Comparison of ENCODE assay signal across 1 cellular context in genomic region chr4:8181844-8182243, GRCh38.
TF ChIP-seq lines count a peak whose summit lies in the region.

No MANE protein-coding gene starts in this region.

TF ChIP-seq in HepG2, 621 proteins besides CTCF, POLR2A, EP300 and RAD21:
- no peak for TF ChIP-seq DPF2 (CRISPR knock-in tag; IDR thresholded peaks at IDR 0.05; ENCODE audit: borderline replicate concordance, low read depth)
- TF ChIP-seq NPAS2 (CRISPR knock-in tag; IDR thresholded peaks at IDR 0.05; ENCODE audit: borderline replicate concordance), result no peak
- no peak for TF ChIP-seq SETDB1 (CRISPR knock-in tag; IDR thresholded peaks at IDR 0.05; ENCODE audit: borderline replicate concordance)
- TF ChIP-seq ZNF549 (CRISPR knock-in tag; IDR thresholded peaks at IDR 0.05), result no peak
- no peak for TF ChIP-seq ZBTB37 (CRISPR knock-in tag; IDR thresholded peaks at IDR 0.05)
- TF ChIP-seq CCAR2 (optimal IDR thresholded peaks at IDR 0.05; ENCODE audit: low read depth, low read length), result no peak
- TF ChIP-seq EZH2 (conservative IDR thresholded peaks at IDR 0.05; ENCODE audit: low read depth, low read length), result no peak
- TF ChIP-seq PRDM15 (CRISPR knock-in tag; IDR thresholded peaks at IDR 0.05), result no peak
- no peak for TF ChIP-seq HNF4A (CRISPR knock-in tag; IDR thresholded peaks at IDR 0.05)
- no peak for TF ChIP-seq ESRRA (CRISPR knock-in tag; IDR thresholded peaks at IDR 0.05; ENCODE audit: low read depth)
- TF ChIP-seq ZMAT3 (CRISPR knock-in tag; conservative IDR thresholded peaks at IDR 0.05), result no peak
- no peak for TF ChIP-seq ZNF274 (CRISPR knock-in tag; IDR thresholded peaks at IDR 0.05)
- no peak for TF ChIP-seq ZNF776 (CRISPR knock-in tag; IDR thresholded peaks at IDR 0.05)
- TF ChIP-seq ZNF30 (CRISPR knock-in tag; IDR thresholded peaks at IDR 0.05), result no peak
- no peak for TF ChIP-seq SMAD1 (CRISPR knock-in tag; IDR thresholded peaks at IDR 0.05; ENCODE audit: borderline replicate concordance, low read depth)
TF ChIP-seq in HepG2: peak in this region for 0.
